7 cellular contexts compared by ENCODE assay signal in genomic region chr11:118241191-118242098, GRCh38. TPM values are rescaled to one million over a fixed set of nuclear protein-coding genes. Genes with fewer than 3 reads are reported as not detected.
DNase-seq lines count a peak whose midpoint lies in the region; ATAC-seq and TF ChIP-seq lines count a peak whose summit lies in the region.

No MANE protein-coding gene starts in this region.

- CTCF ChIA-PET in RWPE1 (lab: Yijun Ruan, JAX): interaction anchor here (0.6 kb wide), 1 partner anchor 212 kb away, joined by 9 read pairs; no protein-coding TSS in a partner anchor
- CTCF ChIA-PET in HEK293T (lab: Yijun Ruan, JAX): interaction anchor here (0.7 kb wide), 1 partner anchor 21 kb away, joined by 5 read pairs; no protein-coding TSS in a partner anchor

- POLR2A ChIA-PET in RWPE1 (lab: Yijun Ruan, JAX; ENCODE audit: low non-redundant PET): interaction anchor here (0.6 kb wide), 1 partner anchor 39 kb away, joined by 3 read pairs; no protein-coding TSS in a partner anchor
- POLR2A ChIA-PET in HEK293T (lab: Yijun Ruan, JAX): interaction anchor here (1.8 kb wide), 1 partner anchor 10 kb away, joined by 6 read pairs; the partner anchor contains the start of gene MPZL3

- TF ChIP-seq CTCF in RWPE1 (conservative IDR thresholded peaks at IDR 0.05; ENCODE audit: low read depth): no peak
- TF ChIP-seq CTCF in upper lobe of right lung (IDR thresholded peaks at IDR 0.05): no peak

- intact Hi-C loops in upper lobe of right lung (cut with DNase I): no loop called here

- no peaks in the 10 kb centered on the region for H3K36me3 ChIP-seq in upper lobe of right lung

- peak; percentile 91 for ATAC-seq in GM18867 (IDR thresholded peaks at IDR 0.05; ENCODE audit: unreplicated experiment)
- peak; percentile 78 for ATAC-seq in HG03039 (IDR thresholded peaks at IDR 0.05; ENCODE audit: unreplicated experiment)
- ATAC-seq in upper lobe of right lung: peak; percentile 83

- no peaks in the 10 kb centered on the region for H3K27me3 ChIP-seq in upper lobe of right lung

- DNase-seq in RWPE1 (ENCODE audit: low spot score): peak; percentile 79
- DNase-seq in amniotic epithelial cell (ENCODE audit: low read depth): peak; percentile 60
- peak; percentile 63 to 87 for DNase-seq in lung microvascular endothelial cell (ENCODE audit: low read depth in 2 of 2)
- DNase-seq in upper lobe of right lung: no peak
- no peak for DNase-seq in HEK293T (ENCODE audit: extremely low spot score)

- H3K4me1 ChIP-seq in upper lobe of right lung: peaks cover 44% of the 10 kb centered on the region

- H3K27ac ChIP-seq in RWPE1 (no peak overlapping the region), upper lobe of right lung (peak overlapping the region; percentile 85)

- peak overlapping the region; percentile 14 for H3K4me3 ChIP-seq in upper lobe of right lung

- H3K9me3 ChIP-seq in upper lobe of right lung: no peaks in the 10 kb centered on the region

TF ChIP-seq in HEK293T, 16 proteins besides CTCF, POLR2A, EP300 and RAD21:
- no peak for TF ChIP-seq FOXA1 (IDR thresholded peaks at IDR 0.05)
- TF ChIP-seq FOXM1 (IDR thresholded peaks at IDR 0.05; ENCODE audit: borderline replicate concordance): no peak
- TF ChIP-seq NFRKB (IDR thresholded peaks at IDR 0.05): no peak
- no peak for TF ChIP-seq BHLHE40 (IDR thresholded peaks at IDR 0.05; ENCODE audit: borderline replicate concordance)
- TF ChIP-seq L3MBTL2 (conservative IDR thresholded peaks at IDR 0.05): no peak
- no peak for TF ChIP-seq FOXK2 (IDR thresholded peaks at IDR 0.05)
- TF ChIP-seq SUZ12 (IDR thresholded peaks at IDR 0.05): no peak
- TF ChIP-seq ZNF384 (IDR thresholded peaks at IDR 0.05): no peak
- TF ChIP-seq PKNOX1 (IDR thresholded peaks at IDR 0.05): no peak
- TF ChIP-seq SP1 (IDR thresholded peaks at IDR 0.05): no peak
- no peak for TF ChIP-seq ARNT (IDR thresholded peaks at IDR 0.05)
- TF ChIP-seq HDGF (IDR thresholded peaks at IDR 0.05; ENCODE audit: borderline replicate concordance): no peak
TF ChIP-seq in HEK293T: peak in this region for 0.

RNA-seq across cellular contexts. Expression of gene MPZL3, which starts 10.7 kb away (rescaled TPM):
- total RNA-seq in lung microvascular endothelial cell: 1.4 and 5.2 TPM in 2 replicates
- 11.8 TPM for total RNA-seq in upper lobe of right lung

RNA-seq across cellular contexts. Expression of gene JAML, which starts 16.6 kb away (rescaled TPM):
- total RNA-seq in lung microvascular endothelial cell: under 0.01 TPM in 1 of 2 replicates, not detected in the other
- 87.9 TPM for total RNA-seq in upper lobe of right lung

RNA-seq across cellular contexts. Expression of gene MPZL2, which starts 22.7 kb away (rescaled TPM):
- total RNA-seq in lung microvascular endothelial cell (4.4 and 14.2 TPM in 2 replicates), upper lobe of right lung (119 TPM)

Comparison
In these comparisons a context has a peak if more than half of its experiments do, and no peak if none do; other contexts are left out.
1. DNase-seq: peak in RWPE1 (single experiment), amniotic epithelial cell (single experiment) and lung microvascular endothelial cell (2 of 2); none in upper lobe of right lung (single experiment) and HEK293T (single experiment).
2. RNA of gene JAML, which starts 16.6 kb away (total RNA-seq): 87.9 TPM in upper lobe of right lung (single experiment); under 0.01 TPM in lung microvascular endothelial cell; every median in the first group is over 10 times any median in the second.
3. Peak in every context shown above with its lines, with median percentiles within 50 percentile points of each other: ATAC-seq.